ENCODE assay signal across 8 cellular contexts in genomic region chr12:107685360-107686248, GRCh38. TPM values are rescaled to one million over a fixed set of nuclear protein-coding genes. Genes with fewer than 3 reads are reported as not detected.
DNase-seq lines count a peak whose midpoint lies in the region; FAIRE-seq and TF ChIP-seq lines count a peak whose summit lies in the region.

Gene PWP1, plus strand, starts transcription at chr12:107685799. Its CDS starts 101 bp downstream, at chr12:107685900.

- H3K4ac ChIP-seq in neuronal stem cell (ENCODE audit: low read length), result peak within 1 kb of the TSS; percentile 54

- no peak within 1 kb of the TSS for H4K8ac ChIP-seq in neuronal stem cell (ENCODE audit: low read depth, low read length)

- peak within 1 kb of the TSS; percentile 93 for H3K18ac ChIP-seq in neuronal stem cell (ENCODE audit: low read length)

- H3K9ac ChIP-seq in neuronal stem cell (ENCODE audit: low read depth, low read length, poor library complexity) (peak within 1 kb of the TSS; percentile 100), subcutaneous abdominal adipose tissue (ENCODE audit: low read length in 5 of 5) (peak within 1 kb of the TSS; percentile 82 to 100 (median 95))

- H2AFZ ChIP-seq in neuronal stem cell (ENCODE audit: low read length), result peak within 1 kb of the TSS; percentile 97

- no peak for FAIRE-seq in frontal cortex (lab: Jason Lieb, UNC)

- DNase-seq in GM04503 (ENCODE audit: low read depth) (peak; percentile 70), HFF-Myc (ENCODE audit: extremely low read depth, low read depth) (peak; percentile 85), NAMALWA (ENCODE audit: low spot score) (peak; percentile 98), SK-MEL-5 (ENCODE audit: low read depth, low spot score) (peak; percentile 97), frontal cortex (ENCODE audit: low spot score in 2 of 2) (peak; percentile 84 to 91), neuronal stem cell (ENCODE audit: low spot score) (peak; percentile 98)
- peak; percentile 95 for DNase-seq in activated naive CD4-positive, alpha-beta T cell treated with Interleukin-2 at 50 U/mL for 16 hours

- WGBS in neuronal stem cell (ENCODE audit: extremely low coverage in 2 of 2, insufficient read length in 2 of 2, insufficient replicate concordance in 1 of 2), 2 donors, result no CpG with 5 or more reads among the region's 51 CpGs

- no peak within 1 kb of the TSS for H4K91ac ChIP-seq in neuronal stem cell (ENCODE audit: low read depth, low read length, poor library complexity)

- H2BK5ac ChIP-seq in neuronal stem cell (ENCODE audit: low read length), result peak within 1 kb of the TSS; percentile 25

- H3K23ac ChIP-seq in neuronal stem cell (ENCODE audit: low read depth, low read length, poor library complexity), result peak within 1 kb of the TSS; percentile 80

- peaks cover 7% of the 10 kb centered on the region for H3K79me1 ChIP-seq in neuronal stem cell (ENCODE audit: low read depth, low read length)

- H3K4me1 ChIP-seq in neuronal stem cell (ENCODE audit: control insufficient read depth in 2 of 2, insufficient read depth in 1 of 2, low read depth in 1 of 2, low read length in 2 of 2) (peaks cover 4 to 8% of the 10 kb centered on the region in 2 donors), subcutaneous abdominal adipose tissue (ENCODE audit: control insufficient read depth in 5 of 5, insufficient read depth in 5 of 5, low read length in 5 of 5) (peaks cover 2 to 27% (median 24%) of the 10 kb centered on the region in 5 donors)

- H2BK15ac ChIP-seq in neuronal stem cell (ENCODE audit: low read length), result peak within 1 kb of the TSS; percentile 41

- H2BK12ac ChIP-seq in neuronal stem cell (ENCODE audit: low read length), result no peak within 1 kb of the TSS

- H3K36me3 ChIP-seq in neuronal stem cell (replicated peaks in 1 of 2; ENCODE audit: control insufficient read depth in 2 of 2, insufficient read depth in 2 of 2, low read length in 2 of 2), result peaks cover 5 to 32% of the 10 kb centered on the region in 2 donors
- H3K36me3 ChIP-seq in subcutaneous abdominal adipose tissue (ENCODE audit: control insufficient read depth in 5 of 5, insufficient read depth in 5 of 5, low read length in 5 of 5), result peaks cover 11 to 24% (median 23%) of the 10 kb centered on the region in 5 donors

- peak within 1 kb of the TSS; percentile 78 for H3K4me2 ChIP-seq in neuronal stem cell (ENCODE audit: insufficient read depth, low read length, poor library complexity, severe bottlenecking)

- no peak within 1 kb of the TSS for H2BK120ac ChIP-seq in neuronal stem cell (ENCODE audit: low read depth, low read length)

- H3K27me3 ChIP-seq in neuronal stem cell (ENCODE audit: control insufficient read depth in 3 of 3, insufficient read depth in 3 of 3, low read depth in 1 of 3, low read length in 3 of 3) (peaks cover 0 to 12% (median 0%) of the 10 kb centered on the region in 3 experiments), subcutaneous abdominal adipose tissue (ENCODE audit: control insufficient read depth in 5 of 5, insufficient read depth in 4 of 5, low read length in 5 of 5) (no peaks in the 10 kb centered on the region)

- in situ Hi-C loops in SK-MEL-5 (cut with HindIII; ENCODE audit: low pct_unique_long_range_greater_than_20kb, low sequenced_read_pairs), result no loop called here

- H2AK5ac ChIP-seq in neuronal stem cell (ENCODE audit: low read depth, low read length), result peak within 1 kb of the TSS; percentile 28

- no peak for TF ChIP-seq CTCF in HFF-Myc (IDR thresholded peaks at IDR 0.05; ENCODE audit: low read depth, low read length, missing control alignments)

- H3K4me3 ChIP-seq in HFF-Myc (replicated peaks; ENCODE audit: low read depth, low read length) (peak within 1 kb of the TSS; percentile 63), neuronal stem cell (ENCODE audit: low read length in 2 of 2) (peak within 1 kb of the TSS; percentile 98 to 99), subcutaneous abdominal adipose tissue (ENCODE audit: low read depth in 1 of 5, low read length in 5 of 5) (peak within 1 kb of the TSS; percentile 89 to 100 (median 98))

- peak within 1 kb of the TSS; percentile 49 for H3K27ac ChIP-seq in neuronal stem cell (replicated peaks; ENCODE audit: low read length)
- H3K27ac ChIP-seq in subcutaneous abdominal adipose tissue (ENCODE audit: low read depth, low read length), result peak within 1 kb of the TSS; percentile 74

- peak within 1 kb of the TSS; percentile 25 for H3K14ac ChIP-seq in neuronal stem cell (ENCODE audit: low read length)

- H3K9me3 ChIP-seq in neuronal stem cell (replicated peaks in 1 of 2; ENCODE audit: control insufficient read depth in 2 of 2, insufficient read depth in 1 of 2, low read depth in 1 of 2, low read length in 2 of 2) (no peaks in the 10 kb centered on the region), subcutaneous abdominal adipose tissue (ENCODE audit: control insufficient read depth in 5 of 5, low read length in 5 of 5) (no peaks in the 10 kb centered on the region)

RNA-seq across cellular contexts. Expression of gene PWP1, which starts in this region (rescaled TPM):
- 99.7 and 102 TPM in 2 replicates for total RNA-seq in SK-MEL-5 (2014; rRNA removed; shearing (Covaris generic))
- polyA plus RNA-seq in SK-MEL-5 (2015; cell fraction: cytosol; rRNA removed), result 81.3 and 103 TPM in 2 replicates
- polyA plus RNA-seq in SK-MEL-5 (2015; cell fraction: nucleus; rRNA removed), result 82.1 and 105 TPM in 2 replicates
- total RNA-seq in frontal cortex, result 79.1 TPM
- polyA plus RNA-seq in neuronal stem cell (2013, experiment 1 of 2), result 49.5 TPM
- polyA plus RNA-seq in neuronal stem cell (2013, experiment 2 of 2), result 56.3 TPM

Comparison
In these comparisons a context has a peak if more than half of its experiments do, and no peak if none do; other contexts are left out.
1. Peak in every context shown above with its lines: DNase-seq, H3K4me3 ChIP-seq and H3K27ac ChIP-seq.